In the genomic region with DNA sequence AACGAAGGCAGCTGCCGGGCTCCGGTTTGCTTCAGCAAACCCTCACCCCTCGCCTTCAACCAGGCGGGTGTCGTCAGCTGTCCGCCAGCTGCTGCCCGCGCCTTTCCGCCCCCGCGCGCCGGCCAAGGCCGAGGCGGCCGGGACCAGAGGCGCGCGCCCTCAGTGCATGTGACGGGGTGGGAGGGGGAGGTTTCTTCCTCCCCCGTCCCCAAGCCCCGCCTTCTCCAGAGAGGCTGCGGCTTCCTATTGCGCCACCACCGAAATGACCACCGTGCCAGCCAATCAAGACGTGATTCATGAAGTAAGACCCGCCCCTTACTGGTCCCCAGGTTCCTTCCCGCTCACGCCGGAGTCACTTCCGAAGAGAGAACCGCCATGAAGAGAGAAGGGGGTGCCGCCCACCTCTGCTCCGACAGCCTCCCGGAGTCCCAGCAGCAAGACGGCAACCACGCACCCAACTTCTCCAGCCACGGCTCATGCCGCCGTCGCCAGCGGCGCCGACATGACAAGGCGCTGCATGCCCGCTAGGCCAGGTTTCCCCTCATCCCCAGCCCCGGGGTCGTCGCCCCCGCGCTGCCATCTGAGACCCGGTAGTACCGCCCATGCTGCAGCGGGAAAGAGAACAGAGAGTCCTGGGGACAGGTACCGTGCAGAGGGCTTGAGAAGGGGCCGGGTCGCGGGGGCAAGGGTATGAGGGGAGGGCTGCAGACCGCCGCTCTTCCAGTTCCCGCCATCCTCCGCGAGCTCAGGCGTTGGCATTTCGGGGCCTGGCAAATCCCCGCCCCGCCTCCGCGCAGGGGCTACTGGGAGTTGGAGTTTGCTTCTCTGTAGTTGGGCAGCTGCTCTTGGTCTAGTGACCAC, we compare ENCODE assay signal across 1 cellular context.
TF ChIP-seq lines count a peak whose summit lies in the region.

A gene with protein sequence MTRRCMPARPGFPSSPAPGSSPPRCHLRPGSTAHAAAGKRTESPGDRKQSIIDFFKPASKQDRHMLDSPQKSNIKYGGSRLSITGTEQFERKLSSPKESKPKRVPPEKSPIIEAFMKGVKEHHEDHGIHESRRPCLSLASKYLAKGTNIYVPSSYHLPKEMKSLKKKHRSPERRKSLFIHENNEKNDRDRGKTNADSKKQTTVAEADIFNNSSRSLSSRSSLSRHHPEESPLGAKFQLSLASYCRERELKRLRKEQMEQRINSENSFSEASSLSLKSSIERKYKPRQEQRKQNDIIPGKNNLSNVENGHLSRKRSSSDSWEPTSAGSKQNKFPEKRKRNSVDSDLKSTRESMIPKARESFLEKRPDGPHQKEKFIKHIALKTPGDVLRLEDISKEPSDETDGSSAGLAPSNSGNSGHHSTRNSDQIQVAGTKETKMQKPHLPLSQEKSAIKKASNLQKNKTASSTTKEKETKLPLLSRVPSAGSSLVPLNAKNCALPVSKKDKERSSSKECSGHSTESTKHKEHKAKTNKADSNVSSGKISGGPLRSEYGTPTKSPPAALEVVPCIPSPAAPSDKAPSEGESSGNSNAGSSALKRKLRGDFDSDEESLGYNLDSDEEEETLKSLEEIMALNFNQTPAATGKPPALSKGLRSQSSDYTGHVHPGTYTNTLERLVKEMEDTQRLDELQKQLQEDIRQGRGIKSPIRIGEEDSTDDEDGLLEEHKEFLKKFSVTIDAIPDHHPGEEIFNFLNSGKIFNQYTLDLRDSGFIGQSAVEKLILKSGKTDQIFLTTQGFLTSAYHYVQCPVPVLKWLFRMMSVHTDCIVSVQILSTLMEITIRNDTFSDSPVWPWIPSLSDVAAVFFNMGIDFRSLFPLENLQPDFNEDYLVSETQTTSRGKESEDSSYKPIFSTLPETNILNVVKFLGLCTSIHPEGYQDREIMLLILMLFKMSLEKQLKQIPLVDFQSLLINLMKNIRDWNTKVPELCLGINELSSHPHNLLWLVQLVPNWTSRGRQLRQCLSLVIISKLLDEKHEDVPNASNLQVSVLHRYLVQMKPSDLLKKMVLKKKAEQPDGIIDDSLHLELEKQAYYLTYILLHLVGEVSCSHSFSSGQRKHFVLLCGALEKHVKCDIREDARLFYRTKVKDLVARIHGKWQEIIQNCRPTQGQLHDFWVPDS (plus strand): TSS at position 355 of the 861 bp plus-strand sequence. CDS start 148 bp downstream, at position 503.

TF ChIP-seq in HepG2, 621 proteins besides CTCF, POLR2A, EP300 and RAD21 (continued from another document and continues in another):
- TF ChIP-seq CBX1 (IDR thresholded peaks at IDR 0.05; ENCODE audit: low read depth) (no peak), TOPORS (CRISPR knock-in tag; IDR thresholded peaks at IDR 0.05) (peak; percentile 82; the same call in 1 of the 2 replicates), HMG20A (CRISPR knock-in tag; IDR thresholded peaks at IDR 0.05; ENCODE audit: borderline replicate concordance) (no peak), ZNF674 (CRISPR knock-in tag; IDR thresholded peaks at IDR 0.05; ENCODE audit: low read depth) (no peak), PRMT3 (CRISPR knock-in tag; IDR thresholded peaks at IDR 0.05; ENCODE audit: borderline replicate concordance, low read depth) (peak; percentile 81; the same call in 1 of the 2 replicates), ERF (CRISPR knock-in tag; IDR thresholded peaks at IDR 0.05) (peak; percentile 71), ZNF432 (CRISPR knock-in tag; IDR thresholded peaks at IDR 0.05; ENCODE audit: borderline replicate concordance) (no peak), ZNF124 (CRISPR knock-in tag; IDR thresholded peaks at IDR 0.05) (no peak), HNRNPUL1 (IDR thresholded peaks at IDR 0.05; ENCODE audit: low read depth, low read length) (no peak), ZNF510 (CRISPR knock-in tag; IDR thresholded peaks at IDR 0.05; ENCODE audit: low read depth) (no peak; the same call in 1 of the 2 replicates), KMT2B (CRISPR knock-in tag; IDR thresholded peaks at IDR 0.05) (peak; percentile 65), RBAK (CRISPR knock-in tag; IDR thresholded peaks at IDR 0.05) (0 out of 2 replicates have a peak, but pooled peaks have one; percentile 13), ZNF34 (CRISPR knock-in tag; IDR thresholded peaks at IDR 0.05; ENCODE audit: borderline replicate concordance) (no peak), ZNF703 (CRISPR knock-in tag; IDR thresholded peaks at IDR 0.05; ENCODE audit: borderline replicate concordance) (no peak; the same call in 1 of the 2 replicates), ZNF589 (CRISPR knock-in tag; conservative IDR thresholded peaks at IDR 0.05) (peak; percentile 71; the same call in 1 of the 2 replicates), SRSF4 (IDR thresholded peaks at IDR 0.05; ENCODE audit: low read depth, low read length, poor library complexity, severe bottlenecking) (no peak), THYN1 (CRISPR knock-in tag; IDR thresholded peaks at IDR 0.05; ENCODE audit: borderline replicate concordance, low read depth) (no peak), KMT2A (CRISPR knock-in tag; IDR thresholded peaks at IDR 0.05) (peak; percentile 36; the same call in 1 of the 2 replicates), MZF1 (CRISPR knock-in tag; IDR thresholded peaks at IDR 0.05; ENCODE audit: borderline replicate concordance) (0 out of 2 replicates have a peak, but pooled peaks have one; percentile 60), ZBTB1 (CRISPR knock-in tag; IDR thresholded peaks at IDR 0.05; ENCODE audit: borderline replicate concordance) (no peak)
- TF ChIP-seq, protein P1, sequence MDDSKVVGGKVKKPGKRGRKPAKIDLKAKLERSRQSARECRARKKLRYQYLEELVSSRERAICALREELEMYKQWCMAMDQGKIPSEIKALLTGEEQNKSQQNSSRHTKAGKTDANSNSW (CRISPR knock-in tag; IDR thresholded peaks at IDR 0.05; ENCODE audit: borderline replicate concordance), result no peak; the same call in 1 of the 2 replicates
- TF ChIP-seq, protein P2, sequence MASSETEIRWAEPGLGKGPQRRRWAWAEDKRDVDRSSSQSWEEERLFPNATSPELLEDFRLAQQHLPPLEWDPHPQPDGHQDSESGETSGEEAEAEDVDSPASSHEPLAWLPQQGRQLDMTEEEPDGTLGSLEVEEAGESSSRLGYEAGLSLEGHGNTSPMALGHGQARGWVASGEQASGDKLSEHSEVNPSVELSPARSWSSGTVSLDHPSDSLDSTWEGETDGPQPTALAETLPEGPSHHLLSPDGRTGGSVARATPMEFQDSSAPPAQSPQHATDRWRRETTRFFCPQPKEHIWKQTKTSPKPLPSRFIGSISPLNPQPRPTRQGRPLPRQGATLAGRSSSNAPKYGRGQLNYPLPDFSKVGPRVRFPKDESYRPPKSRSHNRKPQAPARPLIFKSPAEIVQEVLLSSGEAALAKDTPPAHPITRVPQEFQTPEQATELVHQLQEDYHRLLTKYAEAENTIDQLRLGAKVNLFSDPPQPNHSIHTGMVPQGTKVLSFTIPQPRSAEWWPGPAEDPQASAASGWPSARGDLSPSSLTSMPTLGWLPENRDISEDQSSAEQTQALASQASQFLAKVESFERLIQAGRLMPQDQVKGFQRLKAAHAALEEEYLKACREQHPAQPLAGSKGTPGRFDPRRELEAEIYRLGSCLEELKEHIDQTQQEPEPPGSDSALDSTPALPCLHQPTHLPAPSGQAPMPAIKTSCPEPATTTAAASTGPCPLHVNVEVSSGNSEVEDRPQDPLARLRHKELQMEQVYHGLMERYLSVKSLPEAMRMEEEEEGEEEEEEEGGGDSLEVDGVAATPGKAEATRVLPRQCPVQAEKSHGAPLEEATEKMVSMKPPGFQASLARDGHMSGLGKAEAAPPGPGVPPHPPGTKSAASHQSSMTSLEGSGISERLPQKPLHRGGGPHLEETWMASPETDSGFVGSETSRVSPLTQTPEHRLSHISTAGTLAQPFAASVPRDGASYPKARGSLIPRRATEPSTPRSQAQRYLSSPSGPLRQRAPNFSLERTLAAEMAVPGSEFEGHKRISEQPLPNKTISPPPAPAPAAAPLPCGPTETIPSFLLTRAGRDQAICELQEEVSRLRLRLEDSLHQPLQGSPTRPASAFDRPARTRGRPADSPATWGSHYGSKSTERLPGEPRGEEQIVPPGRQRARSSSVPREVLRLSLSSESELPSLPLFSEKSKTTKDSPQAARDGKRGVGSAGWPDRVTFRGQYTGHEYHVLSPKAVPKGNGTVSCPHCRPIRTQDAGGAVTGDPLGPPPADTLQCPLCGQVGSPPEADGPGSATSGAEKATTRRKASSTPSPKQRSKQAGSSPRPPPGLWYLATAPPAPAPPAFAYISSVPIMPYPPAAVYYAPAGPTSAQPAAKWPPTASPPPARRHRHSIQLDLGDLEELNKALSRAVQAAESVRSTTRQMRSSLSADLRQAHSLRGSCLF (CRISPR knock-in tag; IDR thresholded peaks at IDR 0.05; ENCODE audit: borderline replicate concordance), result no peak
- TF ChIP-seq, protein P3, sequence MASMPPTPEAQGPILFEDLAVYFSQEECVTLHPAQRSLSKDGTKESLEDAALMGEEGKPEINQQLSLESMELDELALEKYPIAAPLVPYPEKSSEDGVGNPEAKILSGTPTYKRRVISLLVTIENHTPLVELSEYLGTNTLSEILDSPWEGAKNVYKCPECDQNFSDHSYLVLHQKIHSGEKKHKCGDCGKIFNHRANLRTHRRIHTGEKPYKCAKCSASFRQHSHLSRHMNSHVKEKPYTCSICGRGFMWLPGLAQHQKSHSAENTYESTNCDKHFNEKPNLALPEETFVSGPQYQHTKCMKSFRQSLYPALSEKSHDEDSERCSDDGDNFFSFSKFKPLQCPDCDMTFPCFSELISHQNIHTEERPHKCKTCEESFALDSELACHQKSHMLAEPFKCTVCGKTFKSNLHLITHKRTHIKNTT (CRISPR knock-in tag; IDR thresholded peaks at IDR 0.05), result 0 out of 2 replicates have a peak, but pooled peaks have one; percentile 28
- TF ChIP-seq, protein P4, sequence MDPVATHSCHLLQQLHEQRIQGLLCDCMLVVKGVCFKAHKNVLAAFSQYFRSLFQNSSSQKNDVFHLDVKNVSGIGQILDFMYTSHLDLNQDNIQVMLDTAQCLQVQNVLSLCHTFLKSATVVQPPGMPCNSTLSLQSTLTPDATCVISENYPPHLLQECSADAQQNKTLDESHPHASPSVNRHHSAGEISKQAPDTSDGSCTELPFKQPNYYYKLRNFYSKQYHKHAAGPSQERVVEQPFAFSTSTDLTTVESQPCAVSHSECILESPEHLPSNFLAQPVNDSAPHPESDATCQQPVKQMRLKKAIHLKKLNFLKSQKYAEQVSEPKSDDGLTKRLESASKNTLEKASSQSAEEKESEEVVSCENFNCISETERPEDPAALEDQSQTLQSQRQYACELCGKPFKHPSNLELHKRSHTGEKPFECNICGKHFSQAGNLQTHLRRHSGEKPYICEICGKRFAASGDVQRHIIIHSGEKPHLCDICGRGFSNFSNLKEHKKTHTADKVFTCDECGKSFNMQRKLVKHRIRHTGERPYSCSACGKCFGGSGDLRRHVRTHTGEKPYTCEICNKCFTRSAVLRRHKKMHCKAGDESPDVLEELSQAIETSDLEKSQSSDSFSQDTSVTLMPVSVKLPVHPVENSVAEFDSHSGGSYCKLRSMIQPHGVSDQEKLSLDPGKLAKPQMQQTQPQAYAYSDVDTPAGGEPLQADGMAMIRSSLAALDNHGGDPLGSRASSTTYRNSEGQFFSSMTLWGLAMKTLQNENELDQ (CRISPR knock-in tag; IDR thresholded peaks at IDR 0.05; ENCODE audit: borderline replicate concordance), result no peak
- TF ChIP-seq, protein P5, sequence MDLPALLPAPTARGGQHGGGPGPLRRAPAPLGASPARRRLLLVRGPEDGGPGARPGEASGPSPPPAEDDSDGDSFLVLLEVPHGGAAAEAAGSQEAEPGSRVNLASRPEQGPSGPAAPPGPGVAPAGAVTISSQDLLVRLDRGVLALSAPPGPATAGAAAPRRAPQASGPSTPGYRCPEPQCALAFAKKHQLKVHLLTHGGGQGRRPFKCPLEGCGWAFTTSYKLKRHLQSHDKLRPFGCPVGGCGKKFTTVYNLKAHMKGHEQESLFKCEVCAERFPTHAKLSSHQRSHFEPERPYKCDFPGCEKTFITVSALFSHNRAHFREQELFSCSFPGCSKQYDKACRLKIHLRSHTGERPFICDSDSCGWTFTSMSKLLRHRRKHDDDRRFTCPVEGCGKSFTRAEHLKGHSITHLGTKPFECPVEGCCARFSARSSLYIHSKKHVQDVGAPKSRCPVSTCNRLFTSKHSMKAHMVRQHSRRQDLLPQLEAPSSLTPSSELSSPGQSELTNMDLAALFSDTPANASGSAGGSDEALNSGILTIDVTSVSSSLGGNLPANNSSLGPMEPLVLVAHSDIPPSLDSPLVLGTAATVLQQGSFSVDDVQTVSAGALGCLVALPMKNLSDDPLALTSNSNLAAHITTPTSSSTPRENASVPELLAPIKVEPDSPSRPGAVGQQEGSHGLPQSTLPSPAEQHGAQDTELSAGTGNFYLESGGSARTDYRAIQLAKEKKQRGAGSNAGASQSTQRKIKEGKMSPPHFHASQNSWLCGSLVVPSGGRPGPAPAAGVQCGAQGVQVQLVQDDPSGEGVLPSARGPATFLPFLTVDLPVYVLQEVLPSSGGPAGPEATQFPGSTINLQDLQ (CRISPR knock-in tag; IDR thresholded peaks at IDR 0.05), result no peak; the same call in 1 of the 2 replicates
- TF ChIP-seq, protein P6, sequence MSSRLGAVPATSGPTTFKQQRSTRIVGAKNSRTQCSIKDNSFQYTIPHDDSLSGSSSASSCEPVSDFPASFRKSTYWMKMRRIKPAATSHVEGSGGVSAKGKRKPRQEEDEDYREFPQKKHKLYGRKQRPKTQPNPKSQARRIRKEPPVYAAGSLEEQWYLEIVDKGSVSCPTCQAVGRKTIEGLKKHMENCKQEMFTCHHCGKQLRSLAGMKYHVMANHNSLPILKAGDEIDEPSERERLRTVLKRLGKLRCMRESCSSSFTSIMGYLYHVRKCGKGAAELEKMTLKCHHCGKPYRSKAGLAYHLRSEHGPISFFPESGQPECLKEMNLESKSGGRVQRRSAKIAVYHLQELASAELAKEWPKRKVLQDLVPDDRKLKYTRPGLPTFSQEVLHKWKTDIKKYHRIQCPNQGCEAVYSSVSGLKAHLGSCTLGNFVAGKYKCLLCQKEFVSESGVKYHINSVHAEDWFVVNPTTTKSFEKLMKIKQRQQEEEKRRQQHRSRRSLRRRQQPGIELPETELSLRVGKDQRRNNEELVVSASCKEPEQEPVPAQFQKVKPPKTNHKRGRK (CRISPR knock-in tag; IDR thresholded peaks at IDR 0.05), result no peak
- TF ChIP-seq, protein P7, sequence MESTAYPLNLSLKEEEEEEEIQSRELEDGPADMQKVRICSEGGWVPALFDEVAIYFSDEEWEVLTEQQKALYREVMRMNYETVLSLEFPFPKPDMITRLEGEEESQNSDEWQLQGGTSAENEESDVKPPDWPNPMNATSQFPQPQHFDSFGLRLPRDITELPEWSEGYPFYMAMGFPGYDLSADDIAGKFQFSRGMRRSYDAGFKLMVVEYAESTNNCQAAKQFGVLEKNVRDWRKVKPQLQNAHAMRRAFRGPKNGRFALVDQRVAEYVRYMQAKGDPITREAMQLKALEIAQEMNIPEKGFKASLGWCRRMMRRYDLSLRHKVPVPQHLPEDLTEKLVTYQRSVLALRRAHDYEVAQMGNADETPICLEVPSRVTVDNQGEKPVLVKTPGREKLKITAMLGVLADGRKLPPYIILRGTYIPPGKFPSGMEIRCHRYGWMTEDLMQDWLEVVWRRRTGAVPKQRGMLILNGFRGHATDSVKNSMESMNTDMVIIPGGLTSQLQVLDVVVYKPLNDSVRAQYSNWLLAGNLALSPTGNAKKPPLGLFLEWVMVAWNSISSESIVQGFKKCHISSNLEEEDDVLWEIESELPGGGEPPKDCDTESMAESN (CRISPR knock-in tag; conservative IDR thresholded peaks at IDR 0.05), result peak; percentile 44; the same call in 1 of the 2 replicates
- TF ChIP-seq, protein P8, sequence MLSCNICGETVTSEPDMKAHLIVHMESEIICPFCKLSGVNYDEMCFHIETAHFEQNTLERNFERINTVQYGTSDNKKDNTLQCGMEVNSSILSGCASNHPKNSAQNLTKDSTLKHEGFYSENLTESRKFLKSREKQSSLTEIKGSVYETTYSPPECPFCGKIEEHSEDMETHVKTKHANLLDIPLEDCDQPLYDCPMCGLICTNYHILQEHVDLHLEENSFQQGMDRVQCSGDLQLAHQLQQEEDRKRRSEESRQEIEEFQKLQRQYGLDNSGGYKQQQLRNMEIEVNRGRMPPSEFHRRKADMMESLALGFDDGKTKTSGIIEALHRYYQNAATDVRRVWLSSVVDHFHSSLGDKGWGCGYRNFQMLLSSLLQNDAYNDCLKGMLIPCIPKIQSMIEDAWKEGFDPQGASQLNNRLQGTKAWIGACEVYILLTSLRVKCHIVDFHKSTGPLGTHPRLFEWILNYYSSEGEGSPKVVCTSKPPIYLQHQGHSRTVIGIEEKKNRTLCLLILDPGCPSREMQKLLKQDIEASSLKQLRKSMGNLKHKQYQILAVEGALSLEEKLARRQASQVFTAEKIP (CRISPR knock-in tag; IDR thresholded peaks at IDR 0.05; ENCODE audit: borderline replicate concordance), result no peak
